In the genomic region with DNA sequence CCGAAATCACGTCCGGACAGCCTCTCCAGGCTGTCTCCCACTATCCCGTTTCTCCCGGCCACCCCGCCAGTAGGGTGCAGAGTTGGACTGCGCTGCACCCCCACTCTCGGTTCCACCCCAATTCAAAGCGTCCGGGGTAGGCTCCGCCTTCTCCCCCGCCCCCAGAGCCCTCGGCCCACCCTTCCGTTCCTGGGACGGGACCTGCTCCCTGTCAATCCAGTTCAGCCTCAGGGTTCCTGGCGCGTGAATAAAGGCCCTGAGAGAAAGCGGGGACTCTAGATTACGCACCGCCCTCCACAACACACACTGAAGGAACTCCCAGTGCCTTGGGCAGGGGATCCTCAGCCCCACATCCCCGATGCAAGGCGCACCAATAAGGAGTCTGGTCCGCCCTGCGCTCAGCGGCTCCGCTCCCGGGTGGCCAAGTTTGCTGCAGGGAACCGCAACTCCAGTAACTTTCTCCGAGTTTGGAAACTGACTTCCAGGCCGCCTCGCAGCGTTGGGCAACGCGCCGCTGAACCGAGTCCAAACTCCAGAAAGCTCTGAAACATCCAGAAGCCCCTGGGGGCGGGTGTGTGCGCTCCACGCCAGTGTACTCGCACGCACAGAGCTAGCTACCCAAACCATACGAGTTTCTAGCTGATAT, we compare ENCODE assay signal across 1 cellular context.
TF ChIP-seq lines count a peak whose summit lies in the region.

No MANE protein-coding gene starts in this region.

TF ChIP-seq in HEK293, 187 proteins besides CTCF, POLR2A, EP300 and RAD21 (continued from another document and continues in another):
- TF ChIP-seq, protein P1, sequence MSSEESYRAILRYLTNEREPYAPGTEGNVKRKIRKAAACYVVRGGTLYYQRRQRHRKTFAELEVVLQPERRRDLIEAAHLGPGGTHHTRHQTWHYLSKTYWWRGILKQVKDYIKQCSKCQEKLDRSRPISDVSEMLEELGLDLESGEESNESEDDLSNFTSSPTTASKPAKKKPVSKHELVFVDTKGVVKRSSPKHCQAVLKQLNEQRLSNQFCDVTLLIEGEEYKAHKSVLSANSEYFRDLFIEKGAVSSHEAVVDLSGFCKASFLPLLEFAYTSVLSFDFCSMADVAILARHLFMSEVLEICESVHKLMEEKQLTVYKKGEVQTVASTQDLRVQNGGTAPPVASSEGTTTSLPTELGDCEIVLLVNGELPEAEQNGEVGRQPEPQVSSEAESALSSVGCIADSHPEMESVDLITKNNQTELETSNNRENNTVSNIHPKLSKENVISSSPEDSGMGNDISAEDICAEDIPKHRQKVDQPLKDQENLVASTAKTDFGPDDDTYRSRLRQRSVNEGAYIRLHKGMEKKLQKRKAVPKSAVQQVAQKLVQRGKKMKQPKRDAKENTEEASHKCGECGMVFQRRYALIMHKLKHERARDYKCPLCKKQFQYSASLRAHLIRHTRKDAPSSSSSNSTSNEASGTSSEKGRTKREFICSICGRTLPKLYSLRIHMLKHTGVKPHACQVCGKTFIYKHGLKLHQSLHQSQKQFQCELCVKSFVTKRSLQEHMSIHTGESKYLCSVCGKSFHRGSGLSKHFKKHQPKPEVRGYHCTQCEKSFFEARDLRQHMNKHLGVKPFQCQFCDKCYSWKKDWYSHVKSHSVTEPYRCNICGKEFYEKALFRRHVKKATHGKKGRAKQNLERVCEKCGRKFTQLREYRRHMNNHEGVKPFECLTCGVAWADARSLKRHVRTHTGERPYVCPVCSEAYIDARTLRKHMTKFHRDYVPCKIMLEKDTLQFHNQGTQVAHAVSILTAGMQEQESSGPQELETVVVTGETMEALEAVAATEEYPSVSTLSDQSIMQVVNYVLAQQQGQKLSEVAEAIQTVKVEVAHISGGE (tag by site-specific recombination; conservative IDR thresholded peaks at IDR 0.05; ENCODE audit: low read depth) = no peak
- TF ChIP-seq ZSCAN30 (tag by site-specific recombination; IDR thresholded peaks at IDR 0.05) (peak; percentile 10; the same call in 1 of the 2 replicates), SP2 (tag by site-specific recombination; IDR thresholded peaks at IDR 0.05) (peak; percentile 93), ZNF223 (tag by site-specific recombination; IDR thresholded peaks at IDR 0.05) (no peak), ZNF175 (tag by site-specific recombination; IDR thresholded peaks at IDR 0.05) (no peak), ZNF654 (tag by site-specific recombination; IDR thresholded peaks at IDR 0.05; ENCODE audit: low read depth) (no peak; the same call in 1 of the 2 replicates), ZNF544 (tag by site-specific recombination; IDR thresholded peaks at IDR 0.05) (no peak), FEZF1 (tag by site-specific recombination; IDR thresholded peaks at IDR 0.05) (no peak), ZFP69B (tag by site-specific recombination; IDR thresholded peaks at IDR 0.05) (no peak), ZNF174 (tag by site-specific recombination; IDR thresholded peaks at IDR 0.05) (no peak), ZNF335 (tag by site-specific recombination; conservative IDR thresholded peaks at IDR 0.05) (peak; percentile 7; the same call in 1 of the 2 replicates), ZNF366 (tag by site-specific recombination; conservative IDR thresholded peaks at IDR 0.05) (no peak; the same call in 1 of the 2 replicates), ZNF777 (tag by site-specific recombination; IDR thresholded peaks at IDR 0.05; ENCODE audit: borderline replicate concordance) (no peak), SP3 (tag by site-specific recombination; IDR thresholded peaks at IDR 0.05) (peak; percentile 83), ZNF341 (tag by site-specific recombination; IDR thresholded peaks at IDR 0.05; ENCODE audit: low read depth) (0 out of 2 replicates have a peak, but pooled peaks have one; percentile 62), ZNF549 (tag by site-specific recombination; IDR thresholded peaks at IDR 0.05) (no peak), ZNF626 (tag by site-specific recombination; IDR thresholded peaks at IDR 0.05) (no peak), ZNF24 (tag by site-specific recombination; IDR thresholded peaks at IDR 0.05) (no peak), ZNF155 (tag by site-specific recombination; IDR thresholded peaks at IDR 0.05) (no peak), ZFHX2 (tag by site-specific recombination; conservative IDR thresholded peaks at IDR 0.05) (peak; percentile 18; the same call in 1 of the 2 replicates), ZNF391 (tag by site-specific recombination; IDR thresholded peaks at IDR 0.05; ENCODE audit: borderline replicate concordance, low read depth) (no peak), ZBTB17 (tag by site-specific recombination; IDR thresholded peaks at IDR 0.05) (peak; percentile 41; the same call in 1 of the 2 replicates), ZNF133 (tag by site-specific recombination; IDR thresholded peaks at IDR 0.05) (no peak), MZF1 (tag by site-specific recombination; IDR thresholded peaks at IDR 0.05; ENCODE audit: borderline replicate concordance) (peak; percentile 81), ZNF2 (tag by site-specific recombination; IDR thresholded peaks at IDR 0.05) (no peak), ZBTB48 (tag by site-specific recombination; IDR thresholded peaks at IDR 0.05) (peak; percentile 84), ZNF747 (tag by site-specific recombination; IDR thresholded peaks at IDR 0.05) (no peak)
- TF ChIP-seq, protein P2, sequence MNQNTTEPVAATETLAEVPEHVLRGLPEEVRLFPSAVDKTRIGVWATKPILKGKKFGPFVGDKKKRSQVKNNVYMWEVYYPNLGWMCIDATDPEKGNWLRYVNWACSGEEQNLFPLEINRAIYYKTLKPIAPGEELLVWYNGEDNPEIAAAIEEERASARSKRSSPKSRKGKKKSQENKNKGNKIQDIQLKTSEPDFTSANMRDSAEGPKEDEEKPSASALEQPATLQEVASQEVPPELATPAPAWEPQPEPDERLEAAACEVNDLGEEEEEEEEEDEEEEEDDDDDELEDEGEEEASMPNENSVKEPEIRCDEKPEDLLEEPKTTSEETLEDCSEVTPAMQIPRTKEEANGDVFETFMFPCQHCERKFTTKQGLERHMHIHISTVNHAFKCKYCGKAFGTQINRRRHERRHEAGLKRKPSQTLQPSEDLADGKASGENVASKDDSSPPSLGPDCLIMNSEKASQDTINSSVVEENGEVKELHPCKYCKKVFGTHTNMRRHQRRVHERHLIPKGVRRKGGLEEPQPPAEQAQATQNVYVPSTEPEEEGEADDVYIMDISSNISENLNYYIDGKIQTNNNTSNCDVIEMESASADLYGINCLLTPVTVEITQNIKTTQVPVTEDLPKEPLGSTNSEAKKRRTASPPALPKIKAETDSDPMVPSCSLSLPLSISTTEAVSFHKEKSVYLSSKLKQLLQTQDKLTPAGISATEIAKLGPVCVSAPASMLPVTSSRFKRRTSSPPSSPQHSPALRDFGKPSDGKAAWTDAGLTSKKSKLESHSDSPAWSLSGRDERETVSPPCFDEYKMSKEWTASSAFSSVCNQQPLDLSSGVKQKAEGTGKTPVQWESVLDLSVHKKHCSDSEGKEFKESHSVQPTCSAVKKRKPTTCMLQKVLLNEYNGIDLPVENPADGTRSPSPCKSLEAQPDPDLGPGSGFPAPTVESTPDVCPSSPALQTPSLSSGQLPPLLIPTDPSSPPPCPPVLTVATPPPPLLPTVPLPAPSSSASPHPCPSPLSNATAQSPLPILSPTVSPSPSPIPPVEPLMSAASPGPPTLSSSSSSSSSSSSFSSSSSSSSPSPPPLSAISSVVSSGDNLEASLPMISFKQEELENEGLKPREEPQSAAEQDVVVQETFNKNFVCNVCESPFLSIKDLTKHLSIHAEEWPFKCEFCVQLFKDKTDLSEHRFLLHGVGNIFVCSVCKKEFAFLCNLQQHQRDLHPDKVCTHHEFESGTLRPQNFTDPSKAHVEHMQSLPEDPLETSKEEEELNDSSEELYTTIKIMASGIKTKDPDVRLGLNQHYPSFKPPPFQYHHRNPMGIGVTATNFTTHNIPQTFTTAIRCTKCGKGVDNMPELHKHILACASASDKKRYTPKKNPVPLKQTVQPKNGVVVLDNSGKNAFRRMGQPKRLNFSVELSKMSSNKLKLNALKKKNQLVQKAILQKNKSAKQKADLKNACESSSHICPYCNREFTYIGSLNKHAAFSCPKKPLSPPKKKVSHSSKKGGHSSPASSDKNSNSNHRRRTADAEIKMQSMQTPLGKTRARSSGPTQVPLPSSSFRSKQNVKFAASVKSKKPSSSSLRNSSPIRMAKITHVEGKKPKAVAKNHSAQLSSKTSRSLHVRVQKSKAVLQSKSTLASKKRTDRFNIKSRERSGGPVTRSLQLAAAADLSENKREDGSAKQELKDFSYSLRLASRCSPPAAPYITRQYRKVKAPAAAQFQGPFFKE (tag by site-specific recombination; IDR thresholded peaks at IDR 0.05; ENCODE audit: borderline replicate concordance) = no peak
- TF ChIP-seq, protein P3, sequence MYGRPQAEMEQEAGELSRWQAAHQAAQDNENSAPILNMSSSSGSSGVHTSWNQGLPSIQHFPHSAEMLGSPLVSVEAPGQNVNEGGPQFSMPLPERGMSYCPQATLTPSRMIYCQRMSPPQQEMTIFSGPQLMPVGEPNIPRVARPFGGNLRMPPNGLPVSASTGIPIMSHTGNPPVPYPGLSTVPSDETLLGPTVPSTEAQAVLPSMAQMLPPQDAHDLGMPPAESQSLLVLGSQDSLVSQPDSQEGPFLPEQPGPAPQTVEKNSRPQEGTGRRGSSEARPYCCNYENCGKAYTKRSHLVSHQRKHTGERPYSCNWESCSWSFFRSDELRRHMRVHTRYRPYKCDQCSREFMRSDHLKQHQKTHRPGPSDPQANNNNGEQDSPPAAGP (tag by site-specific recombination; IDR thresholded peaks at IDR 0.05) = 0 out of 2 replicates have a peak, but pooled peaks have one; percentile 5
- TF ChIP-seq, protein P4, sequence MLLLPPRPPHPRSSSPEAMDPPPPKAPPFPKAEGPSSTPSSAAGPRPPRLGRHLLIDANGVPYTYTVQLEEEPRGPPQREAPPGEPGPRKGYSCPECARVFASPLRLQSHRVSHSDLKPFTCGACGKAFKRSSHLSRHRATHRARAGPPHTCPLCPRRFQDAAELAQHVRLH (tag by site-specific recombination; IDR thresholded peaks at IDR 0.05) = no peak
- TF ChIP-seq, protein P5, sequence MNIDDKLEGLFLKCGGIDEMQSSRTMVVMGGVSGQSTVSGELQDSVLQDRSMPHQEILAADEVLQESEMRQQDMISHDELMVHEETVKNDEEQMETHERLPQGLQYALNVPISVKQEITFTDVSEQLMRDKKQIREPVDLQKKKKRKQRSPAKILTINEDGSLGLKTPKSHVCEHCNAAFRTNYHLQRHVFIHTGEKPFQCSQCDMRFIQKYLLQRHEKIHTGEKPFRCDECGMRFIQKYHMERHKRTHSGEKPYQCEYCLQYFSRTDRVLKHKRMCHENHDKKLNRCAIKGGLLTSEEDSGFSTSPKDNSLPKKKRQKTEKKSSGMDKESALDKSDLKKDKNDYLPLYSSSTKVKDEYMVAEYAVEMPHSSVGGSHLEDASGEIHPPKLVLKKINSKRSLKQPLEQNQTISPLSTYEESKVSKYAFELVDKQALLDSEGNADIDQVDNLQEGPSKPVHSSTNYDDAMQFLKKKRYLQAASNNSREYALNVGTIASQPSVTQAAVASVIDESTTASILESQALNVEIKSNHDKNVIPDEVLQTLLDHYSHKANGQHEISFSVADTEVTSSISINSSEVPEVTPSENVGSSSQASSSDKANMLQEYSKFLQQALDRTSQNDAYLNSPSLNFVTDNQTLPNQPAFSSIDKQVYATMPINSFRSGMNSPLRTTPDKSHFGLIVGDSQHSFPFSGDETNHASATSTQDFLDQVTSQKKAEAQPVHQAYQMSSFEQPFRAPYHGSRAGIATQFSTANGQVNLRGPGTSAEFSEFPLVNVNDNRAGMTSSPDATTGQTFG (tag by site-specific recombination; IDR thresholded peaks at IDR 0.05; ENCODE audit: borderline replicate concordance) = no peak
- TF ChIP-seq, protein P6, sequence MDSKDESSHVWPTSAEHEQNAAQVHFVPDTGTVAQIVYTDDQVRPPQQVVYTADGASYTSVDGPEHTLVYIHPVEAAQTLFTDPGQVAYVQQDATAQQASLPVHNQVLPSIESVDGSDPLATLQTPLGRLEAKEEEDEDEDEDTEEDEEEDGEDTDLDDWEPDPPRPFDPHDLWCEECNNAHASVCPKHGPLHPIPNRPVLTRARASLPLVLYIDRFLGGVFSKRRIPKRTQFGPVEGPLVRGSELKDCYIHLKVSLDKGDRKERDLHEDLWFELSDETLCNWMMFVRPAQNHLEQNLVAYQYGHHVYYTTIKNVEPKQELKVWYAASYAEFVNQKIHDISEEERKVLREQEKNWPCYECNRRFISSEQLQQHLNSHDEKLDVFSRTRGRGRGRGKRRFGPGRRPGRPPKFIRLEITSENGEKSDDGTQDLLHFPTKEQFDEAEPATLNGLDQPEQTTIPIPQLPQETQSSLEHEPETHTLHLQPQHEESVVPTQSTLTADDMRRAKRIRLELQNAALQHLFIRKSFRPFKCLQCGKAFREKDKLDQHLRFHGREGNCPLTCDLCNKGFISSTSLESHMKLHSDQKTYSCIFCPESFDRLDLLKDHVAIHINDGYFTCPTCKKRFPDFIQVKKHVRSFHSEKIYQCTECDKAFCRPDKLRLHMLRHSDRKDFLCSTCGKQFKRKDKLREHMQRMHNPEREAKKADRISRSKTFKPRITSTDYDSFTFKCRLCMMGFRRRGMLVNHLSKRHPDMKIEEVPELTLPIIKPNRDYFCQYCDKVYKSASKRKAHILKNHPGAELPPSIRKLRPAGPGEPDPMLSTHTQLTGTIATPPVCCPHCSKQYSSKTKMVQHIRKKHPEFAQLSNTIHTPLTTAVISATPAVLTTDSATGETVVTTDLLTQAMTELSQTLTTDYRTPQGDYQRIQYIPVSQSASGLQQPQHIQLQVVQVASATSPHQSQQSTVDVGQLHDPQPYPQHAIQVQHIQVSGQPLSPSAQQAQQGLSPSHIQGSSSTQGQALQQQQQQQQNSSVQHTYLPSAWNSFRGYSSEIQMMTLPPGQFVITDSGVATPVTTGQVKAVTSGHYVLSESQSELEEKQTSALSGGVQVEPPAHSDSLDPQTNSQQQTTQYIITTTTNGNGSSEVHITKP (tag by site-specific recombination; IDR thresholded peaks at IDR 0.05) = peak; percentile 95
- TF ChIP-seq, protein P7, sequence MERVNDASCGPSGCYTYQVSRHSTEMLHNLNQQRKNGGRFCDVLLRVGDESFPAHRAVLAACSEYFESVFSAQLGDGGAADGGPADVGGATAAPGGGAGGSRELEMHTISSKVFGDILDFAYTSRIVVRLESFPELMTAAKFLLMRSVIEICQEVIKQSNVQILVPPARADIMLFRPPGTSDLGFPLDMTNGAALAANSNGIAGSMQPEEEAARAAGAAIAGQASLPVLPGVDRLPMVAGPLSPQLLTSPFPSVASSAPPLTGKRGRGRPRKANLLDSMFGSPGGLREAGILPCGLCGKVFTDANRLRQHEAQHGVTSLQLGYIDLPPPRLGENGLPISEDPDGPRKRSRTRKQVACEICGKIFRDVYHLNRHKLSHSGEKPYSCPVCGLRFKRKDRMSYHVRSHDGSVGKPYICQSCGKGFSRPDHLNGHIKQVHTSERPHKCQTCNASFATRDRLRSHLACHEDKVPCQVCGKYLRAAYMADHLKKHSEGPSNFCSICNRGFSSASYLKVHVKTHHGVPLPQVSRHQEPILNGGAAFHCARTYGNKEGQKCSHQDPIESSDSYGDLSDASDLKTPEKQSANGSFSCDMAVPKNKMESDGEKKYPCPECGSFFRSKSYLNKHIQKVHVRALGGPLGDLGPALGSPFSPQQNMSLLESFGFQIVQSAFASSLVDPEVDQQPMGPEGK (tag by site-specific recombination; IDR thresholded peaks at IDR 0.05) = peak; percentile 60; the same call in 1 of the 2 replicates
- TF ChIP-seq, protein P8, sequence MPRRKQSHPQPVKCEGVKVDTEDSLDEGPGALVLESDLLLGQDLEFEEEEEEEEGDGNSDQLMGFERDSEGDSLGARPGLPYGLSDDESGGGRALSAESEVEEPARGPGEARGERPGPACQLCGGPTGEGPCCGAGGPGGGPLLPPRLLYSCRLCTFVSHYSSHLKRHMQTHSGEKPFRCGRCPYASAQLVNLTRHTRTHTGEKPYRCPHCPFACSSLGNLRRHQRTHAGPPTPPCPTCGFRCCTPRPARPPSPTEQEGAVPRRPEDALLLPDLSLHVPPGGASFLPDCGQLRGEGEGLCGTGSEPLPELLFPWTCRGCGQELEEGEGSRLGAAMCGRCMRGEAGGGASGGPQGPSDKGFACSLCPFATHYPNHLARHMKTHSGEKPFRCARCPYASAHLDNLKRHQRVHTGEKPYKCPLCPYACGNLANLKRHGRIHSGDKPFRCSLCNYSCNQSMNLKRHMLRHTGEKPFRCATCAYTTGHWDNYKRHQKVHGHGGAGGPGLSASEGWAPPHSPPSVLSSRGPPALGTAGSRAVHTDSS (tag by site-specific recombination; IDR thresholded peaks at IDR 0.05) = no peak
